ENCODE assay signal across 19 cellular contexts in the genomic region with DNA sequence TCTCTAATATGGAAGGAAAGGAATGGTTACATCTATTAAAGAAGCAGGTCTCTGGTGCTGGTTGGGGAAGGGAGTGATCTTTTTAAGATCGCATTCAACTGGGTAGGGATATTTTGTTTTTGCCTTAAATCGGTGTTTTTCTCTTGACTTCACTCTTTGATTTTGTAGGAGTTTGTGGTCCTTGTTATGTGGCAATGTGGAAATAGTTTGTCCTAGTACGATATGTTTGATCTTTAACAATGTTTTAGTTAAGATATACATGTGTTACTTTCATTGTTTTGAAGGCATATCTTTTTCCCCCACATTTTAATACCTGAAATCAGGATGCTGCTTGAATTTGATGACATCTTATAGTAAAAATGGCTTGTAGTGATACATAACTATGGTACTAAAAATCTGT. TPM values are rescaled to one million over a fixed set of nuclear protein-coding genes. Genes with fewer than 3 reads are reported as not detected.
A peak's percentile ranks its signal among the peaks of the same experiment; 100 is the strongest.
DNase-seq lines count a peak whose midpoint lies in the region; ATAC-seq and TF ChIP-seq lines count a peak whose summit lies in the region.
"Had no signal": no experiment of that assay in that cellular context is flagged by ENCODE, and none has a peak within 500 bp of the region (broad histone marks: within the 10 kb centered on the region; RNA-seq: fewer than 3 reads in every experiment).

No MANE protein-coding gene starts in this region.

- no peak overlapping the region for H3K27ac ChIP-seq in naive thymus-derived CD4-positive, alpha-beta T cell (ENCODE audit: low read depth, low read length)
- H3K27ac ChIP-seq in upper lobe of left lung = no peak overlapping the region
- H3K27ac ChIP-seq: adrenal gland, BLaER1, dorsolateral prefrontal cortex, neutrophil, stomach had no signal

- CTCF ChIA-PET in naive thymus-derived CD4-positive, alpha-beta T cell (lab: Charles Lee) = no interaction called here

- H3K36me3 Mint-ChIP-seq in activated CD4-positive, alpha-beta T cell treated with anti-CD3 and anti-CD28 coated beads, Interleukin-2, amount 10 ng/mL, durations not matched to agents 24 days and 14 days (ENCODE audit: low read depth) = peaks cover 51% of the 10 kb centered on the region
- peaks cover 11 to 26% (median 21%) of the 10 kb centered on the region in 5 donors for H3K36me3 Mint-ChIP-seq in naive thymus-derived CD4-positive, alpha-beta T cell

- no peak for TF ChIP-seq EP300 in upper lobe of left lung (IDR thresholded peaks at IDR 0.05)

- H3K4me1 Mint-ChIP-seq in activated CD4-positive, alpha-beta T cell treated with anti-CD3 and anti-CD28 coated beads, Interleukin-2, amount 10 ng/mL, durations not matched to agents 24 days and 14 days = peaks cover 44% of the 10 kb centered on the region
- H3K4me1 Mint-ChIP-seq in naive thymus-derived CD4-positive, alpha-beta T cell = peaks cover 43 to 83% (median 68%) of the 10 kb centered on the region in 7 donors

- no peak for DNase-seq in activated CD4-positive, alpha-beta T cell treated with anti-CD3 and anti-CD28 coated beads, Interleukin-2, amount 10 ng/mL, durations not matched to agents 24 days and 14 days
- DNase-seq in activated CD4-positive, alpha-beta T cell treated with anti-CD3 and anti-CD28 coated beads, Interleukin-2, amount 50 U/mL, for 1 hour = no peak
- DNase-seq in Jurkat, Clone E6-1 (ENCODE audit: low read depth, low spot score) = peak; percentile 49
- DNase-seq in naive thymus-derived CD4-positive, alpha-beta T cell = peak in 5 of 9 donors; percentile 17 to 60 (median 35)
- DNase-seq in upper lobe of left lung = no peak
- no peak for DNase-seq in RKO (ENCODE audit: low spot score)
- DNase-seq: activated CD8-positive, alpha-beta memory T cell treated with anti-CD3 and anti-CD28 coated beads, Interleukin-2, amount 10 ng/mL, durations not matched to agents 7 days and 5 days; adrenal gland; DMS53; dorsolateral prefrontal cortex; GOT3; MM.1S; NCI-H1694 treated with DMSO at 0.1 percent for 48 hours; NK-92 treated with Interleukin-12 subunit alpha and Interleukin-12 subunit beta, amount 100 ng/mL, for 24 hours; right cardiac atrium; RPMI8226; stomach had no signal

- no peaks in the 10 kb centered on the region for H3K27me3 Mint-ChIP-seq in activated CD4-positive, alpha-beta T cell treated with anti-CD3 and anti-CD28 coated beads, Interleukin-2, amount 10 ng/mL, durations not matched to agents 24 days and 14 days
- no peaks in the 10 kb centered on the region for H3K27me3 Mint-ChIP-seq in naive thymus-derived CD4-positive, alpha-beta T cell
- H3K27me3 Mint-ChIP-seq: activated CD8-positive, alpha-beta memory T cell treated with anti-CD3 and anti-CD28 coated beads, Interleukin-2, amount 10 ng/mL, durations not matched to agents 7 days and 5 days had no signal

- H3K4me1 ChIP-seq in naive thymus-derived CD4-positive, alpha-beta T cell (ENCODE audit: control insufficient read depth in 2 of 2, insufficient read depth in 2 of 2, low read length in 2 of 2) = peaks cover 16 to 54% of the 10 kb centered on the region in 2 donors
- peaks cover 35 to 51% (median 41%) of the 10 kb centered on the region in 4 donors for H3K4me1 ChIP-seq in upper lobe of left lung

- no peaks in the 10 kb centered on the region for H3K27me3 ChIP-seq in naive thymus-derived CD4-positive, alpha-beta T cell (ENCODE audit: control insufficient read depth in 2 of 2, insufficient read depth in 2 of 2, low read length in 2 of 2)
- H3K27me3 ChIP-seq in upper lobe of left lung = no peaks in the 10 kb centered on the region
- H3K27me3 ChIP-seq: adrenal gland, BLaER1, dorsolateral prefrontal cortex, neutrophil, stomach had no signal

- 90 to 93% methylated on average over 3 of the region's 3 CpGs for WGBS in upper lobe of left lung, 2 donors

- peak overlapping the region; percentile 42 for H3K4me3 Mint-ChIP-seq in activated CD4-positive, alpha-beta T cell treated with anti-CD3 and anti-CD28 coated beads, Interleukin-2, amount 10 ng/mL, durations not matched to agents 24 days and 14 days
- H3K4me3 Mint-ChIP-seq in naive thymus-derived CD4-positive, alpha-beta T cell = peak overlapping the region; percentile 29 to 88 (median 66)
- H3K4me3 Mint-ChIP-seq: activated CD8-positive, alpha-beta memory T cell treated with anti-CD3 and anti-CD28 coated beads, Interleukin-2, amount 10 ng/mL, durations not matched to agents 7 days and 5 days had no signal

- TF ChIP-seq POLR2A in upper lobe of left lung (IDR thresholded peaks at IDR 0.05) = no peak

- no peaks in the 10 kb centered on the region for H3K9me3 ChIP-seq in naive thymus-derived CD4-positive, alpha-beta T cell (ENCODE audit: control insufficient read depth in 2 of 3, low read length in 3 of 3)
- no peaks in the 10 kb centered on the region for H3K9me3 ChIP-seq in upper lobe of left lung
- H3K9me3 ChIP-seq: adrenal gland, BLaER1, neutrophil, stomach had no signal

- intact Hi-C loops in activated CD4-positive, alpha-beta T cell treated with anti-CD3 and anti-CD28 coated beads, Interleukin-2, amount 10 ng/mL, durations not matched to agents 24 days and 14 days (cut with micrococcal nuclease) = no loop called here
- intact Hi-C loops in naive thymus-derived CD4-positive, alpha-beta T cell (cut with micrococcal nuclease) = no loop called here

- no peak for TF ChIP-seq CTCF in upper lobe of left lung (IDR thresholded peaks at IDR 0.05)

- H3K36me3 ChIP-seq in naive thymus-derived CD4-positive, alpha-beta T cell (ENCODE audit: control insufficient read depth in 2 of 3, insufficient read depth in 3 of 3, low read length in 3 of 3) = peaks cover 10 to 29% (median 17%) of the 10 kb centered on the region in 3 experiments
- H3K36me3 ChIP-seq in upper lobe of left lung = peaks cover 18 to 38% (median 27%) of the 10 kb centered on the region in 4 donors

- POLR2A ChIA-PET in naive thymus-derived CD4-positive, alpha-beta T cell (lab: Charles Lee) = interaction anchor here (1.4 to 2.6 kb wide), 2 partner anchors 9 to 18 kb away, joined by 4 to 8 read pairs; a partner anchor contains a TSS

- H3K9me3 Mint-ChIP-seq in activated CD4-positive, alpha-beta T cell treated with anti-CD3 and anti-CD28 coated beads, Interleukin-2, amount 10 ng/mL, durations not matched to agents 24 days and 14 days = no peaks in the 10 kb centered on the region
- no peaks in the 10 kb centered on the region for H3K9me3 Mint-ChIP-seq in naive thymus-derived CD4-positive, alpha-beta T cell

- peak overlapping the region; percentile 73 for H3K27ac Mint-ChIP-seq in activated CD4-positive, alpha-beta T cell treated with anti-CD3 and anti-CD28 coated beads, Interleukin-2, amount 10 ng/mL, durations not matched to agents 24 days and 14 days
- H3K27ac Mint-ChIP-seq in naive thymus-derived CD4-positive, alpha-beta T cell = peak overlapping the region; percentile 20 to 89 (median 67)
- H3K27ac Mint-ChIP-seq: activated CD8-positive, alpha-beta memory T cell treated with anti-CD3 and anti-CD28 coated beads, Interleukin-2, amount 10 ng/mL, durations not matched to agents 7 days and 5 days had no signal

- H3K4me3 ChIP-seq in Jurkat, Clone E6-1 (ENCODE audit: low read length) = no peak overlapping the region
- H3K4me3 ChIP-seq in naive thymus-derived CD4-positive, alpha-beta T cell (ENCODE audit: low read length) = no peak overlapping the region
- no peak overlapping the region for H3K4me3 ChIP-seq in upper lobe of left lung
- H3K4me3 ChIP-seq: adrenal gland, BLaER1, dorsolateral prefrontal cortex, stomach had no signal

- ATAC-seq in naive thymus-derived CD4-positive, alpha-beta T cell = peak; percentile 28
- ATAC-seq in upper lobe of left lung (ENCODE audit: low FRiP score in 2 of 2) = no peak
- ATAC-seq: activated CD8-positive, alpha-beta memory T cell treated with anti-CD3 and anti-CD28 coated beads, Interleukin-2, amount 10 ng/mL, durations not matched to agents 7 days and 5 days; right cardiac atrium had no signal

RNA-seq across cellular contexts. Expression of a gene that starts 8.7 kb away (rescaled TPM):
- 70.2 and 75.3 TPM in 2 replicates for total RNA-seq in activated CD4-positive, alpha-beta T cell treated with anti-CD3 and anti-CD28 coated beads, Interleukin-2, amount 10 ng/mL, durations not matched to agents 24 days and 14 days
- 48.8 TPM for polyA plus RNA-seq in Jurkat, Clone E6-1 (2012; ENCODE audit: insufficient read depth, insufficient read length)
- 100 to 1,000 TPM in 4 of 5 experiments, 10 to 100 TPM in 1; 99.7 to 173 (median 145) TPM for total RNA-seq in naive thymus-derived CD4-positive, alpha-beta T cell
- polyA plus RNA-seq in naive thymus-derived CD4-positive, alpha-beta T cell = 10 to 100 TPM; 60.4 to 65.1 TPM
- 100 to 1,000 TPM in 1 of 6 donors, 10 to 100 TPM in 5; 36.8 to 101 (median 70.0) TPM for total RNA-seq in upper lobe of left lung

RNA-seq across cellular contexts. Expression of a gene that starts 18.7 kb away (rescaled TPM):
- 30.4 and 30.5 TPM in 2 replicates for total RNA-seq in activated CD4-positive, alpha-beta T cell treated with anti-CD3 and anti-CD28 coated beads, Interleukin-2, amount 10 ng/mL, durations not matched to agents 24 days and 14 days
- 7.7 TPM for polyA plus RNA-seq in Jurkat, Clone E6-1 (2012; ENCODE audit: insufficient read depth, insufficient read length)
- 10 to 100 TPM in 1 of 5 experiments, 1 to 10 TPM in 4; 4.2 to 15.6 (median 5.4) TPM for total RNA-seq in naive thymus-derived CD4-positive, alpha-beta T cell
- 10 to 100 TPM; 10.9 TPM for polyA plus RNA-seq in naive thymus-derived CD4-positive, alpha-beta T cell
- 10 to 100 TPM in 2 of 6 donors, 1 to 10 TPM in 2, under 1 TPM in 1, not detected in 1; 0.67 to 11.9 (median 9.3) TPM for total RNA-seq in upper lobe of left lung

RNA-seq across cellular contexts. Expression of a gene that starts 18.8 kb away (rescaled TPM):
- 167 and 172 TPM in 2 replicates for total RNA-seq in activated CD4-positive, alpha-beta T cell treated with anti-CD3 and anti-CD28 coated beads, Interleukin-2, amount 10 ng/mL, durations not matched to agents 24 days and 14 days
- polyA plus RNA-seq in Jurkat, Clone E6-1 (2012; ENCODE audit: insufficient read depth, insufficient read length) = 79.1 TPM
- 100 to 1,000 TPM in 1 of 5 experiments, 10 to 100 TPM in 4; 65.2 to 114 (median 76.9) TPM for total RNA-seq in naive thymus-derived CD4-positive, alpha-beta T cell
- 1 to 10 TPM; 4.9 to 5.7 TPM for polyA plus RNA-seq in naive thymus-derived CD4-positive, alpha-beta T cell
- total RNA-seq in upper lobe of left lung = 100 to 1,000 TPM in 1 of 6 donors, 10 to 100 TPM in 5; 34.8 to 167 (median 49.4) TPM

RNA-seq across cellular contexts. Expression of a gene that starts 38.2 kb away (rescaled TPM):
- 17.9 and 18.0 TPM in 2 replicates for total RNA-seq in activated CD4-positive, alpha-beta T cell treated with anti-CD3 and anti-CD28 coated beads, Interleukin-2, amount 10 ng/mL, durations not matched to agents 24 days and 14 days
- 20.1 TPM for polyA plus RNA-seq in Jurkat, Clone E6-1 (2012; ENCODE audit: insufficient read depth, insufficient read length)
- total RNA-seq in naive thymus-derived CD4-positive, alpha-beta T cell = 10 to 100 TPM in 1 of 5 experiments, 1 to 10 TPM in 4; 1.6 to 10.9 (median 5.1) TPM
- polyA plus RNA-seq in naive thymus-derived CD4-positive, alpha-beta T cell = 1 to 10 TPM; 5.3 to 7.7 TPM
- 1 to 10 TPM; 3.6 to 7.5 (median 4.9) TPM for total RNA-seq in upper lobe of left lung

RNA-seq across cellular contexts. Expression of a gene that starts 47.9 kb away (rescaled TPM):
- total RNA-seq in activated CD4-positive, alpha-beta T cell treated with anti-CD3 and anti-CD28 coated beads, Interleukin-2, amount 10 ng/mL, durations not matched to agents 24 days and 14 days = 25.1 and 26.8 TPM in 2 replicates
- polyA plus RNA-seq in Jurkat, Clone E6-1 (2012; ENCODE audit: insufficient read depth, insufficient read length) = 12.2 TPM
- 10 to 100 TPM in 3 of 5 experiments, 1 to 10 TPM in 2; 3.8 to 15.6 (median 13.3) TPM for total RNA-seq in naive thymus-derived CD4-positive, alpha-beta T cell
- 1 to 10 TPM; 3.1 to 9.3 TPM for polyA plus RNA-seq in naive thymus-derived CD4-positive, alpha-beta T cell
- total RNA-seq in upper lobe of left lung = 1 to 10 TPM; 3.1 to 9.4 (median 8.1) TPM

Comparison
In these comparisons a context has a peak if more than half of its experiments do, and no peak if none do; other contexts are left out.
1. DNase-seq: peak in Jurkat, Clone E6-1 (single experiment) and naive thymus-derived CD4-positive, alpha-beta T cell (5 of 9); none in activated CD4-positive, alpha-beta T cell treated with anti-CD3 and anti-CD28 coated beads, Interleukin-2, amount 10 ng/mL, durations not matched to agents 24 days and 14 days (single experiment), activated CD4-positive, alpha-beta T cell treated with anti-CD3 and anti-CD28 coated beads, Interleukin-2, amount 50 U/mL, for 1 hour (single experiment), upper lobe of left lung (0 of 2) and RKO (single experiment).